In genomic region chr2:237195396-237196119, GRCh38 we compare ENCODE assay signal across 20 cellular contexts.
DNase-seq lines count a peak whose midpoint lies in the region; TF ChIP-seq lines count a peak whose summit lies in the region.
"Had no signal": no experiment of that assay in that cellular context is flagged by ENCODE, and none has a peak within 500 bp of the region (broad histone marks: within the 10 kb centered on the region; RNA-seq: fewer than 3 reads in every experiment).

No MANE protein-coding gene starts in this region.

- H3K4me1 ChIP-seq in rectal smooth muscle tissue (ENCODE audit: control insufficient read depth, insufficient read depth, low read length), result peaks cover 21% of the 10 kb centered on the region
- peaks cover 0 to 14% (median 3%) of the 10 kb centered on the region in 4 donors for H3K4me1 ChIP-seq in tibial artery
- H3K4me1 ChIP-seq: BLaER1, Peyer's patch had no signal

- DNase-seq in COLO668 (lab: John Stamatoyannopoulos, UW; ENCODE audit: unreplicated experiment), result peak; percentile 23
- DNase-seq in RPMI7951 (ENCODE audit: low read depth), result peak; percentile 82
- peak; percentile 83 for DNase-seq in left kidney (ENCODE audit: low read depth, low spot score)
- DNase-seq in tibial artery, result no peak
- DNase-seq in G401 (ENCODE audit: low spot score), result no peak
- DNase-seq in activated CD4-positive, alpha-beta T cell treated with anti-CD3 and anti-CD28 coated beads, Interleukin-2, amount 50 U/mL, for 48 hours, result no peak
- DNase-seq in NCI-H526 treated with DMSO at 0.1 percent for 48 hours (lab: John Stamatoyannopoulos, UW), result no peak
- DNase-seq: activated CD4-positive, alpha-beta memory T cell treated with anti-CD3 and anti-CD28 coated beads, Interleukin-2, amount 10 ng/mL, durations not matched to agents 7 days and 5 days; activated effector memory CD4-positive, alpha-beta T cell treated with Interleukin-2 at 50 U/mL for 16 hours; activated naive CD8-positive, alpha-beta T cell treated with anti-CD3 and anti-CD28 coated beads, Interleukin-2, amount 10 ng/mL, durations not matched to agents 7 days and 5 days; activated T-cell treated with anti-CD3 and anti-CD28 coated beads for 4 hours; COR-L47; dorsolateral prefrontal cortex; left cardiac atrium; Peyer's patch; posterior cingulate gyrus; T-helper 1 cell had no signal

- H3K4me3 ChIP-seq in rectal smooth muscle tissue (ENCODE audit: low read length) (no peak overlapping the region), tibial artery (no peak overlapping the region)
- H3K4me3 ChIP-seq: BLaER1, dorsolateral prefrontal cortex, Peyer's patch, SJSA1 had no signal

- intact Hi-C loops in tibial artery (cut with DNase I; ENCODE audit: low total_unique reads), result no loop called here

- in situ Hi-C loops in G401 (cut with HindIII; ENCODE audit: low sequenced_read_pairs), result no loop called here

- no peak for TF ChIP-seq CTCF in tibial artery (IDR thresholded peaks at IDR 0.05)

- H3K36me3 ChIP-seq in rectal smooth muscle tissue (ENCODE audit: control insufficient read depth, insufficient read depth, low read length), result no peaks in the 10 kb centered on the region
- H3K36me3 ChIP-seq in tibial artery, result no peaks in the 10 kb centered on the region
- H3K36me3 ChIP-seq: BLaER1, Peyer's patch, SJSA1 had no signal

- H3K9me3 ChIP-seq in tibial artery, result no peaks in the 10 kb centered on the region
- H3K9me3 ChIP-seq: Peyer's patch, SJSA1 had no signal

- H3K27ac ChIP-seq in rectal smooth muscle tissue (ENCODE audit: low read depth, low read length), result peak overlapping the region; percentile 42
- H3K27ac ChIP-seq in tibial artery, result no peak overlapping the region
- H3K27ac ChIP-seq: BLaER1, dorsolateral prefrontal cortex had no signal

- H3K9ac ChIP-seq in rectal smooth muscle tissue (ENCODE audit: low read length), result no peak overlapping the region
- H3K9ac ChIP-seq: BLaER1 had no signal

- H3K27me3 ChIP-seq in rectal smooth muscle tissue (ENCODE audit: control insufficient read depth, insufficient read depth, low read length) (no peaks in the 10 kb centered on the region), tibial artery (no peaks in the 10 kb centered on the region)
- H3K27me3 ChIP-seq: BLaER1, Peyer's patch, SJSA1 had no signal

Comparison
In these comparisons a context has a peak if more than half of its experiments do, and no peak if none do; other contexts are left out.
1. DNase-seq: peak in COLO668 (single experiment), RPMI7951 (single experiment) and left kidney (single experiment); none in tibial artery (0 of 2), G401 (single experiment), activated CD4-positive, alpha-beta T cell treated with anti-CD3 and anti-CD28 coated beads, Interleukin-2, amount 50 U/mL, for 48 hours (0 of 2) and NCI-H526 treated with DMSO at 0.1 percent for 48 hours (single experiment).